In genomic region chr5:75677607-75678006, GRCh38 we compare ENCODE assay signal across 1 cellular context.
TF ChIP-seq lines count a peak whose summit lies in the region.

No MANE protein-coding gene starts in this region.

TF ChIP-seq in HepG2, 621 proteins besides CTCF, POLR2A, EP300 and RAD21 (continued from another document):
- TF ChIP-seq ARID5B (CRISPR knock-in tag; IDR thresholded peaks at IDR 0.05) (peak; percentile 36; the same call in 1 of the 2 replicates), RARA (CRISPR knock-in tag; IDR thresholded peaks at IDR 0.05) (peak; percentile 31; the same call in 1 of the 2 replicates), KLF11 (CRISPR knock-in tag; IDR thresholded peaks at IDR 0.05) (no peak), HNF1B (CRISPR knock-in tag; IDR thresholded peaks at IDR 0.05) (no peak), MED1 (CRISPR knock-in tag; IDR thresholded peaks at IDR 0.05) (0 out of 2 replicates have a peak, but pooled peaks have one; percentile 11), PHF5A (CRISPR knock-in tag; IDR thresholded peaks at IDR 0.05; ENCODE audit: low read depth, unreplicated experiment) (no peak), SP4 (CRISPR knock-in tag; IDR thresholded peaks at IDR 0.05) (no peak), SRF (IDR thresholded peaks at IDR 0.05; ENCODE audit: low read depth, low read length) (no peak)
- TF ChIP-seq, protein P1, sequence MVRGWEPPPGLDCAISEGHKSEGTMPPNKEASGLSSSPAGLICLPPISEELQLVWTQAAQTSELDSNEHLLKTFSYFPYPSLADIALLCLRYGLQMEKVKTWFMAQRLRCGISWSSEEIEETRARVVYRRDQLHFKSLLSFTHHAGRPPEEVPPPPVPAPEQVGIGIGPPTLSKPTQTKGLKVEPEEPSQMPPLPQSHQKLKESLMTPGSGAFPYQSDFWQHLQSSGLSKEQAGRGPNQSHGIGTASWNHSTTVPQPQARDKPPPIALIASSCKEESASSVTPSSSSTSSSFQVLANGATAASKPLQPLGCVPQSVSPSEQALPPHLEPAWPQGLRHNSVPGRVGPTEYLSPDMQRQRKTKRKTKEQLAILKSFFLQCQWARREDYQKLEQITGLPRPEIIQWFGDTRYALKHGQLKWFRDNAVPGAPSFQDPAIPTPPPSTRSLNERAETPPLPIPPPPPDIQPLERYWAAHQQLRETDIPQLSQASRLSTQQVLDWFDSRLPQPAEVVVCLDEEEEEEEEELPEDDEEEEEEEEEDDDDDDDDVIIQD (CRISPR knock-in tag; IDR thresholded peaks at IDR 0.05; ENCODE audit: low read depth), result 0 out of 2 replicates have a peak, but pooled peaks have one; percentile 12
- TF ChIP-seq, protein P2, sequence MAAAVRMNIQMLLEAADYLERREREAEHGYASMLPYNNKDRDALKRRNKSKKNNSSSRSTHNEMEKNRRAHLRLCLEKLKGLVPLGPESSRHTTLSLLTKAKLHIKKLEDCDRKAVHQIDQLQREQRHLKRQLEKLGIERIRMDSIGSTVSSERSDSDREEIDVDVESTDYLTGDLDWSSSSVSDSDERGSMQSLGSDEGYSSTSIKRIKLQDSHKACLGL (CRISPR knock-in tag; IDR thresholded peaks at IDR 0.05), result no peak
- TF ChIP-seq, protein P3, sequence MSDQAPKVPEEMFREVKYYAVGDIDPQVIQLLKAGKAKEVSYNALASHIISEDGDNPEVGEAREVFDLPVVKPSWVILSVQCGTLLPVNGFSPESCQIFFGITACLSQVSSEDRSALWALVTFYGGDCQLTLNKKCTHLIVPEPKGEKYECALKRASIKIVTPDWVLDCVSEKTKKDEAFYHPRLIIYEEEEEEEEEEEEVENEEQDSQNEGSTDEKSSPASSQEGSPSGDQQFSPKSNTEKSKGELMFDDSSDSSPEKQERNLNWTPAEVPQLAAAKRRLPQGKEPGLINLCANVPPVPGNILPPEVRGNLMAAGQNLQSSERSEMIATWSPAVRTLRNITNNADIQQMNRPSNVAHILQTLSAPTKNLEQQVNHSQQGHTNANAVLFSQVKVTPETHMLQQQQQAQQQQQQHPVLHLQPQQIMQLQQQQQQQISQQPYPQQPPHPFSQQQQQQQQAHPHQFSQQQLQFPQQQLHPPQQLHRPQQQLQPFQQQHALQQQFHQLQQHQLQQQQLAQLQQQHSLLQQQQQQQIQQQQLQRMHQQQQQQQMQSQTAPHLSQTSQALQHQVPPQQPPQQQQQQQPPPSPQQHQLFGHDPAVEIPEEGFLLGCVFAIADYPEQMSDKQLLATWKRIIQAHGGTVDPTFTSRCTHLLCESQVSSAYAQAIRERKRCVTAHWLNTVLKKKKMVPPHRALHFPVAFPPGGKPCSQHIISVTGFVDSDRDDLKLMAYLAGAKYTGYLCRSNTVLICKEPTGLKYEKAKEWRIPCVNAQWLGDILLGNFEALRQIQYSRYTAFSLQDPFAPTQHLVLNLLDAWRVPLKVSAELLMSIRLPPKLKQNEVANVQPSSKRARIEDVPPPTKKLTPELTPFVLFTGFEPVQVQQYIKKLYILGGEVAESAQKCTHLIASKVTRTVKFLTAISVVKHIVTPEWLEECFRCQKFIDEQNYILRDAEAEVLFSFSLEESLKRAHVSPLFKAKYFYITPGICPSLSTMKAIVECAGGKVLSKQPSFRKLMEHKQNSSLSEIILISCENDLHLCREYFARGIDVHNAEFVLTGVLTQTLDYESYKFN (CRISPR knock-in tag; conservative IDR thresholded peaks at IDR 0.05), result 0 out of 2 replicates have a peak, but pooled peaks have one; percentile 19
